ENCODE assay signal across 10 cellular contexts in genomic region chr12:57735198-57735855, GRCh38. TPM values are rescaled to one million over a fixed set of nuclear protein-coding genes. Genes with fewer than 3 reads are reported as not detected.
DNase-seq lines count a peak whose midpoint lies in the region; ATAC-seq and TF ChIP-seq lines count a peak whose summit lies in the region.
"Had no signal": no experiment of that assay in that cellular context is flagged by ENCODE, and none has a peak within 500 bp of the region (broad histone marks: within the 10 kb centered on the region; RNA-seq: fewer than 3 reads in every experiment).

No MANE protein-coding gene starts in this region.

- H3K4me1 Mint-ChIP-seq in activated T-helper 2 cell treated with anti-CD3 and anti-CD28 coated beads, Interferon-gamma antibody, Interleukin-2, Interleukin-4, amounts not matched to agents 10 μg/mL and 5 μg/mL and 100 μg/mL, durations not matched to agents 14 hours and 24 hours and 36 hours (ENCODE audit: low read depth), result peaks cover 14% of the 10 kb centered on the region

- H3K36me3 ChIP-seq in heart left ventricle (peaks cover 0 to 43% (median 0%) of the 10 kb centered on the region in 9 donors), right atrium auricular region (no peaks in the 10 kb centered on the region), skeletal muscle tissue (ENCODE audit: control insufficient read depth in 3 of 3, insufficient read depth in 3 of 3, low read length in 3 of 3) (peaks cover 0 to 2% (median 0%) of the 10 kb centered on the region in 3 donors)
- H3K36me3 ChIP-seq: colonic mucosa had no signal

- H3K9me3 Mint-ChIP-seq in activated T-helper 2 cell treated with anti-CD3 and anti-CD28 coated beads, Interferon-gamma antibody, Interleukin-2, Interleukin-4, amounts not matched to agents 10 μg/mL and 5 μg/mL and 100 μg/mL, durations not matched to agents 14 hours and 24 hours and 36 hours, result no peaks in the 10 kb centered on the region

- H3K9me3 ChIP-seq in heart left ventricle (no peaks in the 10 kb centered on the region), right atrium auricular region (no peaks in the 10 kb centered on the region), skeletal muscle tissue (ENCODE audit: control insufficient read depth in 3 of 3, low read length in 3 of 3) (no peaks in the 10 kb centered on the region)
- H3K9me3 ChIP-seq: colonic mucosa had no signal

- peak overlapping the region in 1 of 3 donors; percentile 40 for H3K9ac ChIP-seq in skeletal muscle tissue (ENCODE audit: low read depth in 1 of 3, low read length in 3 of 3)

- H3K36me3 Mint-ChIP-seq in activated T-helper 2 cell treated with anti-CD3 and anti-CD28 coated beads, Interferon-gamma antibody, Interleukin-2, Interleukin-4, amounts not matched to agents 10 μg/mL and 5 μg/mL and 100 μg/mL, durations not matched to agents 14 hours and 24 hours and 36 hours (ENCODE audit: low read depth), result peaks cover 58% of the 10 kb centered on the region

- peak overlapping the region in 3 of 12 donors; percentile 14 to 77 (median 70) for H3K27ac ChIP-seq in heart left ventricle
- H3K27ac ChIP-seq in right atrium auricular region, result no peak overlapping the region
- no peak overlapping the region for H3K27ac ChIP-seq in skeletal muscle tissue (ENCODE audit: low read depth, low read length)
- H3K27ac ChIP-seq: colonic mucosa had no signal

- H3K4me3 ChIP-seq in heart left ventricle (peak overlapping the region in 9 of 12 donors; percentile 21 to 58 (median 52)), right atrium auricular region (no peak overlapping the region), skeletal muscle tissue (ENCODE audit: low read length in 3 of 3) (peak overlapping the region; percentile 19 to 43 (median 41))
- H3K4me3 ChIP-seq: colonic mucosa had no signal

- H3K27me3 ChIP-seq in heart left ventricle (peaks cover 25 to 81% (median 39%) of the 10 kb centered on the region in 9 donors), right atrium auricular region (peaks cover 16 to 29% of the 10 kb centered on the region in 2 donors), skeletal muscle tissue (ENCODE audit: control insufficient read depth in 3 of 3, insufficient read depth in 3 of 3, low read length in 3 of 3) (peaks cover 42 to 82% (median 58%) of the 10 kb centered on the region in 3 donors)

- no peak overlapping the region for H3K27ac Mint-ChIP-seq in activated T-helper 2 cell treated with anti-CD3 and anti-CD28 coated beads, Interferon-gamma antibody, Interleukin-2, Interleukin-4, amounts not matched to agents 10 μg/mL and 5 μg/mL and 100 μg/mL, durations not matched to agents 14 hours and 24 hours and 36 hours

- 16 to 29% (median 20%) methylated on average over 8 of the region's 8 CpGs for WGBS in heart left ventricle, 4 donors

- no peak for TF ChIP-seq POLR2A in heart left ventricle (IDR thresholded peaks at IDR 0.05)

- DNase-seq in heart left ventricle (peak in 2 of 5 donors; percentile 5 to 28), right atrium auricular region (ENCODE audit: low spot score) (no peak), NCI-H2171 (lab: John Stamatoyannopoulos, UW) (peak; percentile 24), hepatic stellate cell (ENCODE audit: low spot score) (peak; percentile 53)
- no peak for DNase-seq in activated T-helper 2 cell treated with anti-CD3 and anti-CD28 coated beads, Interferon-gamma antibody, Interleukin-2, Interleukin-4, amounts not matched to agents 10 μg/mL and 5 μg/mL and 100 μg/mL, durations not matched to agents 14 hours and 24 hours and 36 hours (ENCODE audit: low spot score)
- DNase-seq: colonic mucosa, NCI-H2029 treated with DMSO at 0.1 percent for 48 hours had no signal

- no peak overlapping the region for H3K4me3 Mint-ChIP-seq in activated T-helper 2 cell treated with anti-CD3 and anti-CD28 coated beads, Interferon-gamma antibody, Interleukin-2, Interleukin-4, amounts not matched to agents 10 μg/mL and 5 μg/mL and 100 μg/mL, durations not matched to agents 14 hours and 24 hours and 36 hours (ENCODE audit: low read depth)

- intact Hi-C loops in heart left ventricle (cut with DNase I), result loop anchor here in 3 of 10 donors (10.0 kb wide), 2 partner anchors 101 to 151 kb away; partner anchors contain the start of gene B4GALNT1 (in 1 of the 3)
- intact Hi-C loops in activated T-helper 2 cell treated with anti-CD3 and anti-CD28 coated beads, Interferon-gamma antibody, Interleukin-2, Interleukin-4, amounts not matched to agents 10 μg/mL and 5 μg/mL and 100 μg/mL, durations not matched to agents 14 hours and 24 hours and 36 hours (cut with micrococcal nuclease), result no loop called here

- ATAC-seq in heart left ventricle, result no peak
- no peak for ATAC-seq in GM21717 (IDR thresholded peaks at IDR 0.05; ENCODE audit: unreplicated experiment)
- no peak for ATAC-seq in HG03135 (IDR thresholded peaks at IDR 0.05; ENCODE audit: unreplicated experiment)

- H3K27me3 Mint-ChIP-seq in activated T-helper 2 cell treated with anti-CD3 and anti-CD28 coated beads, Interferon-gamma antibody, Interleukin-2, Interleukin-4, amounts not matched to agents 10 μg/mL and 5 μg/mL and 100 μg/mL, durations not matched to agents 14 hours and 24 hours and 36 hours (ENCODE audit: low read depth), result no peaks in the 10 kb centered on the region

- H3K4me1 ChIP-seq in heart left ventricle (peaks cover 5 to 42% (median 31%) of the 10 kb centered on the region in 12 donors), right atrium auricular region (peaks cover 0 to 41% of the 10 kb centered on the region in 2 donors), skeletal muscle tissue (ENCODE audit: control insufficient read depth in 3 of 3, insufficient read depth in 3 of 3, low read length in 3 of 3) (peaks cover 18 to 27% (median 23%) of the 10 kb centered on the region in 3 donors)

- TF ChIP-seq CTCF in heart left ventricle (IDR thresholded peaks at IDR 0.05) (no peak), right atrium auricular region (IDR thresholded peaks at IDR 0.05) (no peak)

RNA-seq across cellular contexts. Expression of gene AGAP2, which starts 3.2 kb away (rescaled TPM):
- 10 to 100 TPM in 2 of 9 donors, 1 to 10 TPM in 7; 4.2 to 12.0 (median 5.5) TPM for total RNA-seq in heart left ventricle
- polyA plus RNA-seq in heart left ventricle, result 1 to 10 TPM; 3.9 to 8.6 TPM
- total RNA-seq in right atrium auricular region, result 1 to 10 TPM in 1 of 2 donors, under 1 TPM in 1; 0.75 to 4.8 TPM
- total RNA-seq in skeletal muscle tissue, result 2.1 TPM
- 28.9 and 29.0 TPM in 2 replicates for total RNA-seq in activated T-helper 2 cell treated with anti-CD3 and anti-CD28 coated beads, Interferon-gamma antibody, Interleukin-2, Interleukin-4, amounts not matched to agents 10 μg/mL and 5 μg/mL and 100 μg/mL, durations not matched to agents 14 hours and 24 hours and 36 hours

RNA-seq across cellular contexts. Expression of gene TSPAN31, which starts 9.5 kb away (rescaled TPM):
- total RNA-seq in heart left ventricle (10 to 100 TPM; 27.2 to 59.3 (median 31.4) TPM), right atrium auricular region (10 to 100 TPM; 50.3 to 59.6 TPM), skeletal muscle tissue (57.9 TPM)
- 10 to 100 TPM; 31.1 to 41.2 TPM for polyA plus RNA-seq in heart left ventricle
- total RNA-seq in activated T-helper 2 cell treated with anti-CD3 and anti-CD28 coated beads, Interferon-gamma antibody, Interleukin-2, Interleukin-4, amounts not matched to agents 10 μg/mL and 5 μg/mL and 100 μg/mL, durations not matched to agents 14 hours and 24 hours and 36 hours, result 23.9 and 27.0 TPM in 2 replicates

RNA-seq across cellular contexts. Expression of gene CDK4, which starts 16.8 kb away (rescaled TPM):
- total RNA-seq in heart left ventricle (10 to 100 TPM; 38.1 to 62.1 (median 50.2) TPM), right atrium auricular region (10 to 100 TPM; 32.1 to 59.7 TPM), skeletal muscle tissue (78.8 TPM)
- polyA plus RNA-seq in heart left ventricle, result 10 to 100 TPM; 23.4 to 81.9 TPM
- total RNA-seq in activated T-helper 2 cell treated with anti-CD3 and anti-CD28 coated beads, Interferon-gamma antibody, Interleukin-2, Interleukin-4, amounts not matched to agents 10 μg/mL and 5 μg/mL and 100 μg/mL, durations not matched to agents 14 hours and 24 hours and 36 hours, result 180 and 201 TPM in 2 replicates

RNA-seq across cellular contexts. Expression of gene MARCHF9, which starts 19.6 kb away (rescaled TPM):
- 10 to 100 TPM; 11.3 to 18.9 (median 13.3) TPM for total RNA-seq in heart left ventricle
- 10 to 100 TPM; 13.6 to 15.8 TPM for polyA plus RNA-seq in heart left ventricle
- total RNA-seq in right atrium auricular region, result 10 to 100 TPM in 1 of 2 donors, 1 to 10 TPM in 1; 8.4 to 11.6 TPM
- total RNA-seq in skeletal muscle tissue, result 4.7 TPM
- total RNA-seq in activated T-helper 2 cell treated with anti-CD3 and anti-CD28 coated beads, Interferon-gamma antibody, Interleukin-2, Interleukin-4, amounts not matched to agents 10 μg/mL and 5 μg/mL and 100 μg/mL, durations not matched to agents 14 hours and 24 hours and 36 hours, result 24.7 and 26.2 TPM in 2 replicates

RNA-seq across cellular contexts. Expression of gene CYP27B1, which starts 31.6 kb away (rescaled TPM):
- under 1 TPM in 5 of 9 donors, not detected in 4; 0.16 to 0.77 (median 0.19) TPM for total RNA-seq in heart left ventricle
- under 1 TPM; 0.11 to 0.19 TPM for polyA plus RNA-seq in heart left ventricle
- under 1 TPM; 0.28 to 0.33 TPM for total RNA-seq in right atrium auricular region
- total RNA-seq in skeletal muscle tissue, result under 0.01 TPM
- 11.3 and 13.0 TPM in 2 replicates for total RNA-seq in activated T-helper 2 cell treated with anti-CD3 and anti-CD28 coated beads, Interferon-gamma antibody, Interleukin-2, Interleukin-4, amounts not matched to agents 10 μg/mL and 5 μg/mL and 100 μg/mL, durations not matched to agents 14 hours and 24 hours and 36 hours

Comparison
In these comparisons a context has a peak if more than half of its experiments do, and no peak if none do; other contexts are left out.
1. H3K4me3 ChIP-seq: peak in heart left ventricle (9 of 12) and skeletal muscle tissue (3 of 3); none in right atrium auricular region (0 of 2).
2. DNase-seq: peak in NCI-H2171 (single experiment) and hepatic stellate cell (single experiment); none in right atrium auricular region (single experiment) and activated T-helper 2 cell treated with anti-CD3 and anti-CD28 coated beads, Interferon-gamma antibody, Interleukin-2, Interleukin-4, amounts not matched to agents 10 μg/mL and 5 μg/mL and 100 μg/mL, durations not matched to agents 14 hours and 24 hours and 36 hours (single experiment).